In the genomic region with DNA sequence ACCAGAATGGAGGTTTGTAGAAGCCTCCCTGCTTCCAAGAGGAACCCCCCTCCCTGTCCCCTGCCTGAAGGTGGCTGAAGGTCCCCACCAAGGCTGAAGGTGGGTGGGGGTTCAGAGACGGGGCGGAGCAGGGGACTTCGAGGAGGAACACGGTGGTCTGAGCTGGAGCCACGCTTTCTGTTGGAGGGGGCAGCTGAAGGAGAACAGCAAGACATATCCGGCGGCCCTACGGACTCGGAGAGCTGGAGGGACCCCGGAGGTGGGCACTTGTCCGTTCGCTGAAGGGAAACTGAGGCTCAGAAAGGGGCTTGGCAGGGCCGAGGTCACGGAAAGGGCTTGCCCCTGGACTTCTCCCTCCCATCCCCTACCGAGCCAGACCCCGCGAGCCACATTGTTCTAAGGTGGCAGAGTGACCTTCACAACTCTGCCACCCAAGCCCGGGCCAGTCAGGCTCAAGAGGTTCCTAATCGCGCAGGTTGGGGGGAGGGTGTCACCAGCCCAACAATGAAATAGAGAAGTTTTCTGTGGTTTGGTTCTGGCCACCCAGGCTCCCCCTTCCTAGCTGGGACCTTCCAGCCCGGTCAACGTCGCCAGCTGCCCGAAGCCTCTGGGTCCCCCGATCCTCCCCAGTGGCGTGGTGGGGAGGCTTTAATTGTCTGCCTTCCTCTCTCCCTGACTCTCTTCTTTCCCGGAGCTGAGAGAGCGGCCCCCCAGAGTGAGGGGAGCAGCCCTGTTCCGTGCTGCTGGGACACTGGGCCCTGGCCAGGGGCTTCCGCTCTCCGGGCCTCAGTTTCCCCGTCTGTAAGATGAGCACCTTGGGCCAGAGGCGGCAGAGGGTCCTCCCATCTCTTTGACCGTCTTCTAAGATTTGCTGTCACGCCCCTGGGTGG, we compare ENCODE assay signal across 11 cellular contexts.
DNase-seq lines count a peak whose midpoint lies in the region; ATAC-seq and TF ChIP-seq lines count a peak whose summit lies in the region.
"Had no signal": no experiment of that assay in that cellular context is flagged by ENCODE, and none has a peak within 500 bp of the region (broad histone marks: within the 10 kb centered on the region; RNA-seq: fewer than 3 reads in every experiment).

No MANE protein-coding gene starts in this region.

- no peak for TF ChIP-seq CTCF in KMS-11 (conservative IDR thresholded peaks at IDR 0.05; ENCODE audit: low read depth, low read length)

- no peaks in the 10 kb centered on the region for H3K36me3 Mint-ChIP-seq in T-helper 1 cell treated with Interleukin-12 subunit alpha and Interleukin-12 subunit beta and Interleukin-4 antibody, amounts not matched to agents 30 μg/mL and 1 μg/mL, for 36 hours (ENCODE audit: low read depth)
- H3K36me3 Mint-ChIP-seq in dendritic cell treated with granulocyte-macrophage colony-stimulating factor and Interleukin-4, amounts not matched to agents 40 ng/mL and 50 ng/mL, for 4 days (ENCODE audit: low read depth): no peaks in the 10 kb centered on the region

- peaks cover 24% of the 10 kb centered on the region for H3K4me1 Mint-ChIP-seq in T-helper 1 cell treated with Interleukin-12 subunit alpha and Interleukin-12 subunit beta and Interleukin-4 antibody, amounts not matched to agents 30 μg/mL and 1 μg/mL, for 36 hours (ENCODE audit: low read depth)
- H3K4me1 Mint-ChIP-seq in dendritic cell treated with granulocyte-macrophage colony-stimulating factor and Interleukin-4, amounts not matched to agents 40 ng/mL and 50 ng/mL, for 4 days (ENCODE audit: low read depth): peaks cover 53% of the 10 kb centered on the region

- H3K79me2 ChIP-seq in KMS-11 (ENCODE audit: insufficient read depth, low read depth): no peaks in the 10 kb centered on the region

- H3K4me3 Mint-ChIP-seq in T-helper 1 cell treated with Interleukin-12 subunit alpha and Interleukin-12 subunit beta and Interleukin-4 antibody, amounts not matched to agents 30 μg/mL and 1 μg/mL, for 36 hours: peak overlapping the region; percentile 51
- peak overlapping the region; percentile 42 for H3K4me3 Mint-ChIP-seq in dendritic cell treated with granulocyte-macrophage colony-stimulating factor and Interleukin-4, amounts not matched to agents 40 ng/mL and 50 ng/mL, for 4 days

- H3K27ac Mint-ChIP-seq in T-helper 1 cell treated with Interleukin-12 subunit alpha and Interleukin-12 subunit beta and Interleukin-4 antibody, amounts not matched to agents 30 μg/mL and 1 μg/mL, for 36 hours: no peak overlapping the region
- H3K27ac Mint-ChIP-seq in dendritic cell treated with granulocyte-macrophage colony-stimulating factor and Interleukin-4, amounts not matched to agents 40 ng/mL and 50 ng/mL, for 4 days: peak overlapping the region; percentile 79
- H3K27ac Mint-ChIP-seq: activated T-cell treated with anti-CD3 and anti-CD28 coated beads, Interleukin-2, amount 50 U/mL, for 24 hours had no signal

- no peak overlapping the region for H2AFZ ChIP-seq in KMS-11 (ENCODE audit: low read depth)

- ATAC-seq in GM18858 (IDR thresholded peaks at IDR 0.05; ENCODE audit: unreplicated experiment): no peak
- ATAC-seq: SK-N-SH treated with all-trans-retinoic acid at 6 μM for 48 hours had no signal

- H3K4me2 ChIP-seq in KMS-11: peak overlapping the region; percentile 84

- H3K4me3 ChIP-seq in KMS-11 (IDR thresholded peaks at IDR 0.05; ENCODE audit: insufficient read depth, low read depth, low read length): no peak overlapping the region
- H3K4me3 ChIP-seq: lung had no signal

- H3K4me1 ChIP-seq in KMS-11 (ENCODE audit: low read depth, poor library complexity, severe bottlenecking): peaks cover 51% of the 10 kb centered on the region

- intact Hi-C loops in dendritic cell treated with granulocyte-macrophage colony-stimulating factor and Interleukin-4, amounts not matched to agents 40 ng/mL and 50 ng/mL, for 4 days (cut with micrococcal nuclease): no loop called here

- no peaks in the 10 kb centered on the region for H3K36me3 ChIP-seq in KMS-11 (ENCODE audit: insufficient read depth)

- no peaks in the 10 kb centered on the region for H3K9me3 Mint-ChIP-seq in T-helper 1 cell treated with Interleukin-12 subunit alpha and Interleukin-12 subunit beta and Interleukin-4 antibody, amounts not matched to agents 30 μg/mL and 1 μg/mL, for 36 hours
- H3K9me3 Mint-ChIP-seq in dendritic cell treated with granulocyte-macrophage colony-stimulating factor and Interleukin-4, amounts not matched to agents 40 ng/mL and 50 ng/mL, for 4 days: no peaks in the 10 kb centered on the region
- H3K9me3 Mint-ChIP-seq: activated T-cell treated with anti-CD3 and anti-CD28 coated beads, Interleukin-2, amount 50 U/mL, for 24 hours had no signal

- DNase-seq in T-helper 1 cell (no peak), retina (peak; percentile 65), NCI-H510A treated with DMSO at 0.1 percent for 48 hours (lab: John Stamatoyannopoulos, UW) (no peak)
- DNase-seq in activated CD8-positive, alpha-beta memory T cell treated with anti-CD3 and anti-CD28 coated beads, Interleukin-2, amount 50 U/mL, for 48 hours: no peak

- no peaks in the 10 kb centered on the region for H4K20me1 ChIP-seq in KMS-11 (ENCODE audit: insufficient read depth)

- H3K27me3 ChIP-seq in KMS-11 (ENCODE audit: insufficient read depth, low read depth): peaks cover 79% of the 10 kb centered on the region

- peaks cover 52% of the 10 kb centered on the region for H3K27me3 Mint-ChIP-seq in T-helper 1 cell treated with Interleukin-12 subunit alpha and Interleukin-12 subunit beta and Interleukin-4 antibody, amounts not matched to agents 30 μg/mL and 1 μg/mL, for 36 hours (ENCODE audit: low read depth)
- peaks cover 75% of the 10 kb centered on the region for H3K27me3 Mint-ChIP-seq in dendritic cell treated with granulocyte-macrophage colony-stimulating factor and Interleukin-4, amounts not matched to agents 40 ng/mL and 50 ng/mL, for 4 days

- H3K9ac ChIP-seq in KMS-11: no peak overlapping the region

- no peak overlapping the region for H3K27ac ChIP-seq in KMS-11
